ENCODE assay signal across 8 cellular contexts in the genomic region with DNA sequence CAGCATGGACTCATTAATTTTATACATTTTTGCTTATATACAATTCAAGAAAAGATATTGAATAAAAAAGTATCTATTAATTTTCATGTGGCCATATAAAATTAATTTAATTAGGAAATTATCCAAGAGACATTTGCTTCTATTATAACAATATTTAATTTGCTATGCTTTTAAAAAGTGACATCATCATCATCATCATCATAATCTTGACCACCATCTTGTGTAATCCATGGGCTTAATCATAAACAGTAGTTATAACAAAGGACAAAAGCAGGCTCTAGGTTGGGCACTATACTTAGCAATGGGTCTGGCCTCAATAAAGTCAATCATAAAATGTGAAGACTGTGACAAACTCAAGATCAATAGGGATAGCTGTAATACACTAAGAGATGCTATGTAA.
"Had no signal": no experiment of that assay in that cellular context is flagged by ENCODE, and none has a peak within 500 bp of the region (broad histone marks: within the 10 kb centered on the region; RNA-seq: fewer than 3 reads in every experiment).

No MANE protein-coding gene starts in this region.

- FAIRE-seq: G401.6, GM12878, GM12891, GM12892, GM18507, GM19239 had no signal

- H3K4me3 ChIP-seq: GM12878 had no signal

- ATAC-seq: GM12878 had no signal

- DNase-seq: GDM1, GF-D8 had no signal
